ENCODE assay signal across 10 cellular contexts in the genomic region with DNA sequence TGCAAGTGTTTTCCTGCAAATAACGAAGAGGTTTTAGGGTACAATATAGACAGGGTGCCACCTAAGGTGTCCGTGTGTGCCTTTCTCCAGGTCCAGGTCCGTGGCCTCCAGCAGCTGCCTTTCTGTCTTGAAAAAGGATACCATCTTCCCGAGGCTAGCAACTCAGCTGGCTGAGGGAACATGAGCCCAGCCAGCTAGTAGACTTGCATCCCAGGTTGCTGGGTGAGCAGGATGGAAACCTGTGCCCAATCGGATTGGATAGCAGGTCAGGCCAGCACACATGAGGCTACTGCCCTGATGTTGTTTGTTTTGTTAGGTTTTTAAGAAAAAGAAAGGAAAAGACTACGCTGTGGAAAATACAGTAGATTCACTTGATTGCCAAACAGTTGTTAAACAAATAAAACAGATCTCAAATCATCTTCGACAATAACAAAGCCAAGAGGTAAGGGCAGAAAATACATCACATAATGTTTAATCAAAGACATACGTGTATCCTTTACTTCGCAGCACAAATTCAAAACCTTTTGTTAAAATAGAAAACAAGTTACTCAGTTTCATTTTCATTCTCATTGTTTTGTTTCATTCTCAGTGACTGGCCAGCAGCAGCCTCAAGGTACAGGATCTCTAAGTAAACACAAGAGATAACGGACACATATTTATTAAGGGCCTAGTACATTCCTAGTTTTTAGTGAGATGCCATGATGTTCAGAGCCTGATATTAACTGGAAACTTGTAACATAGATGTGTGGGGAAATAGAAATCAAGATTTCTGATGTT.
DNase-seq lines count a peak whose midpoint lies in the region; ATAC-seq and TF ChIP-seq lines count a peak whose summit lies in the region.
"Had no signal": no experiment of that assay in that cellular context is flagged by ENCODE, and none has a peak within 500 bp of the region (broad histone marks: within the 10 kb centered on the region; RNA-seq: fewer than 3 reads in every experiment).

No MANE protein-coding gene starts in this region.

- H3K36me3 ChIP-seq in Loucy (ENCODE audit: insufficient read depth, low read length), result no peaks in the 10 kb centered on the region
- no peaks in the 10 kb centered on the region for H3K36me3 ChIP-seq in tibial nerve

- H3K27ac Mint-ChIP-seq in activated naive CD4-positive, alpha-beta T cell treated with anti-CD3 and anti-CD28 coated beads, Interleukin-2, amount 10 ng/mL, durations not matched to agents 7 days and 5 days, result peak overlapping the region; percentile 78
- no peak overlapping the region for H3K27ac Mint-ChIP-seq in activated naive CD4-positive, alpha-beta T cell treated with anti-CD3 and anti-CD28 coated beads for 36 hours
- H3K27ac Mint-ChIP-seq: stimulated activated naive CD8-positive, alpha-beta T cell treated with anti-CD3 and anti-CD28 coated beads, Interleukin-15, Interleukin-2, amounts not matched to agents 100 ng/mL and 50 ng/mL, for 24 hours had no signal

- 0 out of 2 replicates have a peak overlapping the region, but pooled peaks have one; percentile 15 for H2AFZ ChIP-seq in Loucy (ENCODE audit: low read length)

- peak overlapping the region; percentile 48 for H3K4me2 ChIP-seq in Loucy (ENCODE audit: low read depth, low read length, poor library complexity, severe bottlenecking)

- peak overlapping the region in 3 of 4 donors; percentile 23 to 78 (median 75) for H3K27ac ChIP-seq in tibial nerve

- no peak for DNase-seq in activated naive CD4-positive, alpha-beta T cell treated with anti-CD3 and anti-CD28 coated beads, Interleukin-2, amount 10 ng/mL, durations not matched to agents 7 days and 5 days
- DNase-seq in activated naive CD4-positive, alpha-beta T cell treated with anti-CD3 and anti-CD28 coated beads for 36 hours, result no peak
- DNase-seq in fibroblast of pulmonary artery (ENCODE audit: low read depth) (peak; percentile 22), tibial nerve (ENCODE audit: low spot score in 2 of 2) (no peak), NCI-H774 (lab: John Stamatoyannopoulos, UW) (no peak)
- DNase-seq: effector CD8-positive, alpha-beta T cell had no signal

- no peaks in the 10 kb centered on the region for H3K79me2 ChIP-seq in Loucy (ENCODE audit: insufficient read depth, low read length)

- H3K9me3 ChIP-seq in Loucy (ENCODE audit: insufficient read depth, low read depth, low read length) (no peaks in the 10 kb centered on the region), tibial nerve (no peaks in the 10 kb centered on the region)

- intact Hi-C loops in activated naive CD4-positive, alpha-beta T cell treated with anti-CD3 and anti-CD28 coated beads for 36 hours (cut with micrococcal nuclease), result no loop called here

- TF ChIP-seq POLR2A in tibial nerve (IDR thresholded peaks at IDR 0.05), result no peak

- H3K27me3 Mint-ChIP-seq in activated naive CD4-positive, alpha-beta T cell treated with anti-CD3 and anti-CD28 coated beads, Interleukin-2, amount 10 ng/mL, durations not matched to agents 7 days and 5 days, result peaks cover 7% of the 10 kb centered on the region
- peaks cover 12% of the 10 kb centered on the region for H3K27me3 Mint-ChIP-seq in activated naive CD4-positive, alpha-beta T cell treated with anti-CD3 and anti-CD28 coated beads for 36 hours (ENCODE audit: low read depth)

- H3K4me3 ChIP-seq in Loucy (ENCODE audit: low read length, poor library complexity, severe bottlenecking), result no peak overlapping the region
- no peak overlapping the region for H3K4me3 ChIP-seq in fibroblast of pulmonary artery (replicated peaks; ENCODE audit: low read depth, low read length)
- H3K4me3 ChIP-seq in tibial nerve, result peak overlapping the region in 3 of 4 donors; percentile 7 to 35 (median 23)

- no peaks in the 10 kb centered on the region for H4K20me1 ChIP-seq in Loucy (ENCODE audit: insufficient read depth, low read length, poor library complexity, severe bottlenecking)

- CTCF ChIA-PET in activated naive CD4-positive, alpha-beta T cell treated with anti-CD3 and anti-CD28 coated beads, Interleukin-2, amount 10 ng/mL, durations not matched to agents 7 days and 5 days (lab: Charles Lee), result no interaction called here
- CTCF ChIA-PET in activated naive CD4-positive, alpha-beta T cell treated with anti-CD3 and anti-CD28 coated beads for 36 hours (lab: Charles Lee), result no interaction called here

- H3K27me3 ChIP-seq in Loucy (ENCODE audit: insufficient read depth, low read length, poor library complexity, severe bottlenecking) (no peaks in the 10 kb centered on the region), tibial nerve (no peaks in the 10 kb centered on the region)

- no peaks in the 10 kb centered on the region for H3K9me2 ChIP-seq in Loucy (replicated peaks; ENCODE audit: low read depth, low read length)

- peaks cover 17% of the 10 kb centered on the region for H3K4me1 Mint-ChIP-seq in activated naive CD4-positive, alpha-beta T cell treated with anti-CD3 and anti-CD28 coated beads, Interleukin-2, amount 10 ng/mL, durations not matched to agents 7 days and 5 days
- H3K4me1 Mint-ChIP-seq in activated naive CD4-positive, alpha-beta T cell treated with anti-CD3 and anti-CD28 coated beads for 36 hours (ENCODE audit: low read depth), result peaks cover 8% of the 10 kb centered on the region

- H3K36me3 Mint-ChIP-seq in activated naive CD4-positive, alpha-beta T cell treated with anti-CD3 and anti-CD28 coated beads, Interleukin-2, amount 10 ng/mL, durations not matched to agents 7 days and 5 days, result no peaks in the 10 kb centered on the region
- H3K36me3 Mint-ChIP-seq in activated naive CD4-positive, alpha-beta T cell treated with anti-CD3 and anti-CD28 coated beads for 36 hours (ENCODE audit: low read depth), result no peaks in the 10 kb centered on the region

- 32 to 45% methylated on average over 10 of the region's 10 CpGs for WGBS in tibial nerve, 2 donors

- no peaks in the 10 kb centered on the region for H3F3A ChIP-seq in Loucy (ENCODE audit: low read depth)

- H3K4me3 Mint-ChIP-seq in activated naive CD4-positive, alpha-beta T cell treated with anti-CD3 and anti-CD28 coated beads, Interleukin-2, amount 10 ng/mL, durations not matched to agents 7 days and 5 days, result peak overlapping the region; percentile 34
- H3K4me3 Mint-ChIP-seq in activated naive CD4-positive, alpha-beta T cell treated with anti-CD3 and anti-CD28 coated beads for 36 hours, result no peak overlapping the region
- H3K4me3 Mint-ChIP-seq: stimulated activated naive CD8-positive, alpha-beta T cell treated with anti-CD3 and anti-CD28 coated beads, Interleukin-15, Interleukin-2, amounts not matched to agents 100 ng/mL and 50 ng/mL, for 24 hours had no signal

- ATAC-seq in HG03469 (IDR thresholded peaks at IDR 0.05; ENCODE audit: unreplicated experiment) (no peak), GM21529 (IDR thresholded peaks at IDR 0.05; ENCODE audit: unreplicated experiment) (no peak)

- no peak for TF ChIP-seq EP300 in tibial nerve (IDR thresholded peaks at IDR 0.05)

- no peaks in the 10 kb centered on the region for H3K4me1 ChIP-seq in Loucy (ENCODE audit: insufficient read depth, low read length, poor library complexity, severe bottlenecking)
- peaks cover 0 to 38% (median 4%) of the 10 kb centered on the region in 4 donors for H3K4me1 ChIP-seq in tibial nerve

- no peaks in the 10 kb centered on the region for H3K9me3 Mint-ChIP-seq in activated naive CD4-positive, alpha-beta T cell treated with anti-CD3 and anti-CD28 coated beads, Interleukin-2, amount 10 ng/mL, durations not matched to agents 7 days and 5 days
- no peaks in the 10 kb centered on the region for H3K9me3 Mint-ChIP-seq in activated naive CD4-positive, alpha-beta T cell treated with anti-CD3 and anti-CD28 coated beads for 36 hours
- H3K9me3 Mint-ChIP-seq: stimulated activated naive CD8-positive, alpha-beta T cell treated with anti-CD3 and anti-CD28 coated beads, Interleukin-15, Interleukin-2, amounts not matched to agents 100 ng/mL and 50 ng/mL, for 24 hours had no signal

- no peak overlapping the region for H3K9ac ChIP-seq in Loucy (ENCODE audit: low read depth, low read length, poor library complexity, severe bottlenecking)

- TF ChIP-seq CTCF in Loucy (conservative IDR thresholded peaks at IDR 0.05; ENCODE audit: low read length) (no peak), fibroblast of pulmonary artery (IDR thresholded peaks at IDR 0.05; ENCODE audit: low read length, missing control alignments) (no peak), tibial nerve (IDR thresholded peaks at IDR 0.05) (no peak)

Comparison
In these comparisons a context has a peak if more than half of its experiments do, and no peak if none do; other contexts are left out.
1. H3K4me3 ChIP-seq: peak in tibial nerve (3 of 4); none in Loucy (single experiment) and fibroblast of pulmonary artery (single experiment).